Comparison of ENCODE assay signal across 27 cellular contexts in the genomic region with DNA sequence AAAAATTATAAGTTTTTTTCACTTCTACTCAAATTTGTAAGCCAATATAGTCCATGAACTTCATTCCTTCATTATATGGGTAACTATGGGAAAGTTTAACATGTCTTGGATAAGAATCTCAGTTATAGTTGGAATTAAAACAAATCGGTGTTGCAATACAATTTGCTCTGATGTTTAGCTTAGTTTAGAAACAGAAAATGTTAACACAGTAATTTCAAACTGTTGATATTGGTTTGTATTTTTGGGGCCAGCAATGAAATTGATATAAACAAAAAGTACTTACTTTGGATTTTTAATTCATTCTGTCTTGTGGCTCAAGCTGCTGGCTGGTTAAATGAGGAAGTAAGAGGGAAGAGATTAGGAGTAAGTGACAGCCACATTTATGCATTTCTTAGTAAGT.
"Had no signal": no experiment of that assay in that cellular context is flagged by ENCODE, and none has a peak within 500 bp of the region (broad histone marks: within the 10 kb centered on the region; RNA-seq: fewer than 3 reads in every experiment).

No MANE protein-coding gene starts in this region.

- DNase-seq: activated CD4-positive, alpha-beta memory T cell treated with anti-CD3 and anti-CD28 coated beads, Interleukin-2, amount 10 ng/mL, durations not matched to agents 7 days and 5 days; activated CD4-positive, alpha-beta T cell treated with anti-CD3 and anti-CD28 coated beads for 1 hour; activated CD4-positive, alpha-beta T cell treated with anti-CD3 and anti-CD28 coated beads, Interleukin-2, amount 10 ng/mL, durations not matched to agents 7 days and 5 days; activated CD8-positive, alpha-beta memory T cell treated with anti-CD3 and anti-CD28 coated beads, Interleukin-2, amount 50 U/mL, for 48 hours; activated gamma-delta T cell treated with Interleukin-2 at 50 U/mL for 16 hours; activated naive CD8-positive, alpha-beta T cell treated with anti-CD3 and anti-CD28 coated beads, Interleukin-2, amount 50 U/mL, for 24 hours; activated T-cell treated with anti-CD3 and anti-CD28 coated beads, Interleukin-2, amount 50 U/mL, for 24 hours; central memory CD4-positive, alpha-beta T cell; endodermal cell; head of caudate nucleus; hippocampal formation; left cardiac atrium; left ventricle myocardium superior; mucosa of descending colon; right lobe of liver; stimulated activated CD4-positive, alpha-beta T cell treated with anti-CD3 and anti-CD28 coated beads, Interleukin-12 subunit alpha, Interleukin-12 subunit beta, amount 100 ng/mL, for 4 hours; stimulated activated CD4-positive, alpha-beta T cell treated with anti-CD3 and anti-CD28 coated beads, Interleukin-4, amount 100 ng/mL, for 1 hour; stimulated activated naive CD8-positive, alpha-beta T cell treated with anti-CD3 and anti-CD28 coated beads, Interleukin-15, Interleukin-2, amounts not matched to agents 100 U/mL and 50 U/mL, for 24 hours; T-helper 9 cell; testis; transverse colon had no signal

- H3K4me1 Mint-ChIP-seq: activated CD4-positive, alpha-beta memory T cell treated with anti-CD3 and anti-CD28 coated beads, Interleukin-2, amount 10 ng/mL, durations not matched to agents 7 days and 5 days; activated CD4-positive, alpha-beta T cell treated with anti-CD3 and anti-CD28 coated beads, Interleukin-2, amount 10 ng/mL, durations not matched to agents 7 days and 5 days; activated naive CD4-positive, alpha-beta T cell treated with anti-CD3 and anti-CD28 coated beads, Interleukin-2, amount 50 U/mL, for 24 hours; activated naive CD8-positive, alpha-beta T cell treated with anti-CD3 and anti-CD28 coated beads, Interleukin-2, amount 50 U/mL, for 24 hours; activated T-helper 17 cell treated with anti-CD3 and anti-CD28 coated beads, Interleukin-2, amount 50 U/mL, for 72 hours; endodermal cell; nephron had no signal

- FAIRE-seq: keratinocyte had no signal

- ATAC-seq: activated naive CD8-positive, alpha-beta T cell treated with anti-CD3 and anti-CD28 coated beads, Interleukin-2, amount 50 U/mL, for 24 hours; activated T-helper 17 cell treated with anti-CD3 and anti-CD28 coated beads, Interleukin-2, amount 50 U/mL, for 72 hours; left cardiac atrium; left ventricle myocardium superior; mucosa of descending colon; right lobe of liver; stimulated activated naive CD8-positive, alpha-beta T cell treated with anti-CD3 and anti-CD28 coated beads, Interleukin-15, Interleukin-2, amounts not matched to agents 100 U/mL and 50 U/mL, for 24 hours; WTC11 had no signal

- H3K27me3 Mint-ChIP-seq: activated CD4-positive, alpha-beta memory T cell treated with anti-CD3 and anti-CD28 coated beads, Interleukin-2, amount 10 ng/mL, durations not matched to agents 7 days and 5 days; activated CD4-positive, alpha-beta T cell treated with anti-CD3 and anti-CD28 coated beads, Interleukin-2, amount 10 ng/mL, durations not matched to agents 7 days and 5 days; activated naive CD4-positive, alpha-beta T cell treated with anti-CD3 and anti-CD28 coated beads, Interleukin-2, amount 50 U/mL, for 24 hours; activated naive CD8-positive, alpha-beta T cell treated with anti-CD3 and anti-CD28 coated beads, Interleukin-2, amount 50 U/mL, for 24 hours; activated T-cell treated with anti-CD3 and anti-CD28 coated beads, Interleukin-2, amount 50 U/mL, for 24 hours; activated T-helper 17 cell treated with anti-CD3 and anti-CD28 coated beads, Interleukin-2, amount 50 U/mL, for 72 hours; dendritic cell treated with granulocyte-macrophage colony-stimulating factor and Interleukin-4, amounts not matched to agents 40 ng/mL and 50 ng/mL, for 4 days had no signal

- H3K27ac Mint-ChIP-seq: activated CD4-positive, alpha-beta memory T cell treated with anti-CD3 and anti-CD28 coated beads, Interleukin-2, amount 10 ng/mL, durations not matched to agents 7 days and 5 days; activated CD4-positive, alpha-beta T cell treated with anti-CD3 and anti-CD28 coated beads, Interleukin-2, amount 10 ng/mL, durations not matched to agents 7 days and 5 days; activated naive CD4-positive, alpha-beta T cell treated with anti-CD3 and anti-CD28 coated beads, Interleukin-2, amount 50 U/mL, for 24 hours; activated naive CD8-positive, alpha-beta T cell treated with anti-CD3 and anti-CD28 coated beads, Interleukin-2, amount 50 U/mL, for 24 hours; activated T-cell treated with anti-CD3 and anti-CD28 coated beads, Interleukin-2, amount 50 U/mL, for 24 hours; activated T-helper 17 cell treated with anti-CD3 and anti-CD28 coated beads, Interleukin-2, amount 50 U/mL, for 72 hours; dendritic cell treated with granulocyte-macrophage colony-stimulating factor and Interleukin-4, amounts not matched to agents 40 ng/mL and 50 ng/mL, for 4 days; endodermal cell; nephron; WTC11 had no signal

- H3K9me3 Mint-ChIP-seq: activated CD4-positive, alpha-beta memory T cell treated with anti-CD3 and anti-CD28 coated beads, Interleukin-2, amount 10 ng/mL, durations not matched to agents 7 days and 5 days; activated CD4-positive, alpha-beta T cell treated with anti-CD3 and anti-CD28 coated beads, Interleukin-2, amount 10 ng/mL, durations not matched to agents 7 days and 5 days; dendritic cell treated with granulocyte-macrophage colony-stimulating factor and Interleukin-4, amounts not matched to agents 40 ng/mL and 50 ng/mL, for 4 days; endodermal cell had no signal

- H3K4me3 Mint-ChIP-seq: activated CD4-positive, alpha-beta memory T cell treated with anti-CD3 and anti-CD28 coated beads, Interleukin-2, amount 10 ng/mL, durations not matched to agents 7 days and 5 days; activated CD4-positive, alpha-beta T cell treated with anti-CD3 and anti-CD28 coated beads, Interleukin-2, amount 10 ng/mL, durations not matched to agents 7 days and 5 days; activated naive CD4-positive, alpha-beta T cell treated with anti-CD3 and anti-CD28 coated beads, Interleukin-2, amount 50 U/mL, for 24 hours; activated naive CD8-positive, alpha-beta T cell treated with anti-CD3 and anti-CD28 coated beads, Interleukin-2, amount 50 U/mL, for 24 hours; activated T-cell treated with anti-CD3 and anti-CD28 coated beads, Interleukin-2, amount 50 U/mL, for 24 hours; activated T-helper 17 cell treated with anti-CD3 and anti-CD28 coated beads, Interleukin-2, amount 50 U/mL, for 72 hours; dendritic cell treated with granulocyte-macrophage colony-stimulating factor and Interleukin-4, amounts not matched to agents 40 ng/mL and 50 ng/mL, for 4 days; endodermal cell; nephron; WTC11 had no signal

- H3K36me3 Mint-ChIP-seq: WTC11 had no signal
